In genomic region chr12:15700595-15700994, GRCh38 we compare ENCODE assay signal across 8 cellular contexts.
DNase-seq lines count a peak whose midpoint lies in the region; ATAC-seq and TF ChIP-seq lines count a peak whose summit lies in the region.

No MANE protein-coding gene starts in this region.

- H3K9ac ChIP-seq in smooth muscle cell (ENCODE audit: low read depth) = peak overlapping the region; percentile 48

- ATAC-seq in GM18511 (IDR thresholded peaks at IDR 0.05; ENCODE audit: unreplicated experiment) = peak; percentile 74
- peak; percentile 78 for ATAC-seq in HG02852 (IDR thresholded peaks at IDR 0.05; ENCODE audit: unreplicated experiment)
- ATAC-seq in GM18907 (IDR thresholded peaks at IDR 0.05; ENCODE audit: unreplicated experiment) = no peak

- H2AFZ ChIP-seq in smooth muscle cell (ENCODE audit: low read depth) = no peak overlapping the region

- no peaks in the 10 kb centered on the region for H3K9me3 ChIP-seq in smooth muscle cell (replicated peaks; ENCODE audit: low read depth)

- H3K27me3 ChIP-seq in smooth muscle cell (ENCODE audit: low read depth) = no peaks in the 10 kb centered on the region

- DNase-seq in SKM-1 (lab: John Stamatoyannopoulos, UW; ENCODE audit: unreplicated experiment) (peak; percentile 48), fibroblast of the conjunctiva (ENCODE audit: low read depth) (peak; percentile 84), smooth muscle cell (lab: John Stamatoyannopoulos, UW; ENCODE audit: unreplicated experiment) (no peak), occipital lobe (lab: John Stamatoyannopoulos, UW) (no peak)
- DNase-seq in stimulated activated CD4-positive, alpha-beta T cell treated with anti-CD3 and anti-CD28 coated beads, Interleukin-4, amount 100 ng/mL, for 1 hour = no peak

- H3K79me2 ChIP-seq in smooth muscle cell (ENCODE audit: low read depth) = peaks cover 40% of the 10 kb centered on the region

- H3K4me1 ChIP-seq in smooth muscle cell (ENCODE audit: low read depth) = peaks cover 24% of the 10 kb centered on the region

- WGBS in smooth muscle cell (ENCODE audit: low lambda C conversion rate) = 80% methylated on average over 1 of the region's 1 CpG

- peak overlapping the region; percentile 74 for H3K4me2 ChIP-seq in smooth muscle cell

- H3F3A ChIP-seq in smooth muscle cell (ENCODE audit: low read depth) = peaks cover 38% of the 10 kb centered on the region

- TF ChIP-seq CTCF in smooth muscle cell (IDR thresholded peaks at IDR 0.05; ENCODE audit: borderline replicate concordance, insufficient read depth, poor library complexity, severe bottlenecking) = no peak

- H3K4me3 ChIP-seq in smooth muscle cell = no peak overlapping the region

- H3K36me3 ChIP-seq in smooth muscle cell (ENCODE audit: low read depth) = no peaks in the 10 kb centered on the region

- H4K20me1 ChIP-seq in smooth muscle cell (ENCODE audit: low read depth) = no peaks in the 10 kb centered on the region

- H3K27ac ChIP-seq in smooth muscle cell (ENCODE audit: low read depth) = peak overlapping the region; percentile 92

Comparison
In these comparisons a context has a peak if more than half of its experiments do, and no peak if none do; other contexts are left out.
1. DNase-seq: peak in SKM-1 (single experiment) and fibroblast of the conjunctiva (single experiment); none in smooth muscle cell (single experiment), occipital lobe (single experiment) and stimulated activated CD4-positive, alpha-beta T cell treated with anti-CD3 and anti-CD28 coated beads, Interleukin-4, amount 100 ng/mL, for 1 hour (single experiment).